In genomic region chr4:10534820-10535219, GRCh38 we compare ENCODE assay signal across 19 cellular contexts.
A peak's percentile ranks its signal among the peaks of the same experiment; 100 is the strongest.
DNase-seq lines count a peak whose midpoint lies in the region; ATAC-seq and TF ChIP-seq lines count a peak whose summit lies in the region.
"Had no signal": no experiment of that assay in that cellular context is flagged by ENCODE, and none has a peak within 500 bp of the region (broad histone marks: within the 10 kb centered on the region; RNA-seq: fewer than 3 reads in every experiment).

No MANE protein-coding gene starts in this region.

- no peaks in the 10 kb centered on the region for H3K9me3 ChIP-seq in neural progenitor cell (ENCODE audit: low read depth)
- H3K9me3 ChIP-seq: gastroesophageal sphincter, HAP-1, spleen had no signal

- H3K27ac ChIP-seq in neural progenitor cell, result no peak overlapping the region
- H3K27ac ChIP-seq: gastroesophageal sphincter, spleen had no signal

- H3K4me1 ChIP-seq in neural progenitor cell, result peaks cover 52% of the 10 kb centered on the region
- H3K4me1 ChIP-seq: HAP-1, spleen had no signal

- H3K4me3 ChIP-seq in neural progenitor cell, result no peak overlapping the region
- H3K4me3 ChIP-seq: gastroesophageal sphincter, HAP-1, spleen had no signal

- TF ChIP-seq CTCF in neural progenitor cell (IDR thresholded peaks at IDR 0.05), result no peak

- H4K20me1 ChIP-seq in neural progenitor cell (ENCODE audit: low read depth), result no peaks in the 10 kb centered on the region

- H3K4me1 Mint-ChIP-seq in neural progenitor cell, result peaks cover 12% of the 10 kb centered on the region
- no peaks in the 10 kb centered on the region for H3K4me1 Mint-ChIP-seq in activated T-helper 17 cell treated with anti-CD3 and anti-CD28 coated beads, Interleukin-2, amount 50 U/mL, for 72 hours
- H3K4me1 Mint-ChIP-seq: activated naive CD8-positive, alpha-beta T cell treated with anti-CD3 and anti-CD28 coated beads, Interleukin-2, amount 10 ng/mL, durations not matched to agents 7 days and 5 days had no signal

- H3K4me2 ChIP-seq in neural progenitor cell, result peak overlapping the region; percentile 75

- H2AFZ ChIP-seq in neural progenitor cell (replicated peaks), result no peak overlapping the region

- H3K79me2 ChIP-seq in neural progenitor cell (ENCODE audit: low read depth), result no peaks in the 10 kb centered on the region

- H3K4me3 Mint-ChIP-seq in neural progenitor cell, result no peak overlapping the region
- H3K4me3 Mint-ChIP-seq in activated T-helper 17 cell treated with anti-CD3 and anti-CD28 coated beads, Interleukin-2, amount 50 U/mL, for 72 hours, result no peak overlapping the region
- H3K4me3 Mint-ChIP-seq: activated CD4-positive, alpha-beta memory T cell treated with anti-CD3 and anti-CD28 coated beads for 36 hours; activated naive CD8-positive, alpha-beta T cell treated with anti-CD3 and anti-CD28 coated beads, Interleukin-2, amount 10 ng/mL, durations not matched to agents 7 days and 5 days; activated T-cell treated with anti-CD3 and anti-CD28 coated beads, Interleukin-2, amount 50 U/mL, for 4 hours; brain had no signal

- peaks cover 3% of the 10 kb centered on the region for H3K27me3 Mint-ChIP-seq in neural progenitor cell (ENCODE audit: insufficient read depth, low read depth)
- H3K27me3 Mint-ChIP-seq in activated T-helper 17 cell treated with anti-CD3 and anti-CD28 coated beads, Interleukin-2, amount 50 U/mL, for 72 hours, result peaks cover 3% of the 10 kb centered on the region

- H3K36me3 ChIP-seq in neural progenitor cell, result no peaks in the 10 kb centered on the region
- H3K36me3 ChIP-seq: gastroesophageal sphincter, HAP-1, spleen had no signal

- DNase-seq in neural progenitor cell (ENCODE audit: low spot score), result no peak
- no peak for DNase-seq in ecto neural progenitor cell (ENCODE audit: low spot score)
- no peak for DNase-seq in RKO (ENCODE audit: low spot score)
- DNase-seq: activated CD4-positive, alpha-beta memory T cell treated with anti-CD3 and anti-CD28 coated beads for 36 hours; activated naive CD8-positive, alpha-beta T cell treated with anti-CD3 and anti-CD28 coated beads, Interleukin-2, amount 10 ng/mL, durations not matched to agents 7 days and 5 days; activated T-cell treated with anti-CD3 and anti-CD28 coated beads, Interleukin-2, amount 50 U/mL, for 4 hours; cortex of kidney; erythroblast; left cardiac atrium; NCI-H1105 treated with DMSO at 0.1 percent for 48 hours; NCI-H2227 treated with DMSO at 0.1 percent for 48 hours; spleen had no signal

- H3K9ac ChIP-seq in neural progenitor cell, result no peak overlapping the region

- H3K27me3 ChIP-seq in neural progenitor cell, result no peaks in the 10 kb centered on the region

- ATAC-seq in GM18511 (IDR thresholded peaks at IDR 0.05; ENCODE audit: unreplicated experiment) (peak; percentile 66), GM21390 (IDR thresholded peaks at IDR 0.05; ENCODE audit: unreplicated experiment) (peak; percentile 64), HG02938 (IDR thresholded peaks at IDR 0.05; ENCODE audit: unreplicated experiment) (peak; percentile 54)
- ATAC-seq in activated T-helper 17 cell treated with anti-CD3 and anti-CD28 coated beads, Interleukin-2, amount 50 U/mL, for 72 hours (replicated peaks), result no peak
- ATAC-seq: activated T-cell treated with anti-CD3 and anti-CD28 coated beads, Interleukin-2, amount 50 U/mL, for 4 hours; gastroesophageal sphincter; left cardiac atrium had no signal

- peaks cover 31% of the 10 kb centered on the region for H3F3A ChIP-seq in neural progenitor cell (ENCODE audit: low read depth)

- H3K27ac Mint-ChIP-seq in neural progenitor cell, result no peak overlapping the region
- H3K27ac Mint-ChIP-seq in activated T-helper 17 cell treated with anti-CD3 and anti-CD28 coated beads, Interleukin-2, amount 50 U/mL, for 72 hours, result no peak overlapping the region
- H3K27ac Mint-ChIP-seq: activated CD4-positive, alpha-beta memory T cell treated with anti-CD3 and anti-CD28 coated beads for 36 hours; activated naive CD8-positive, alpha-beta T cell treated with anti-CD3 and anti-CD28 coated beads, Interleukin-2, amount 10 ng/mL, durations not matched to agents 7 days and 5 days; brain had no signal

- no peaks in the 10 kb centered on the region for H3K36me3 Mint-ChIP-seq in neural progenitor cell
- H3K36me3 Mint-ChIP-seq in activated T-helper 17 cell treated with anti-CD3 and anti-CD28 coated beads, Interleukin-2, amount 50 U/mL, for 72 hours (ENCODE audit: low read depth), result no peaks in the 10 kb centered on the region
- H3K36me3 Mint-ChIP-seq: activated CD4-positive, alpha-beta memory T cell treated with anti-CD3 and anti-CD28 coated beads for 36 hours; activated naive CD8-positive, alpha-beta T cell treated with anti-CD3 and anti-CD28 coated beads, Interleukin-2, amount 10 ng/mL, durations not matched to agents 7 days and 5 days; brain had no signal

- no peaks in the 10 kb centered on the region for H3K9me3 Mint-ChIP-seq in neural progenitor cell
- H3K9me3 Mint-ChIP-seq in activated T-helper 17 cell treated with anti-CD3 and anti-CD28 coated beads, Interleukin-2, amount 50 U/mL, for 72 hours, result no peaks in the 10 kb centered on the region
- H3K9me3 Mint-ChIP-seq: activated CD4-positive, alpha-beta memory T cell treated with anti-CD3 and anti-CD28 coated beads for 36 hours; activated naive CD8-positive, alpha-beta T cell treated with anti-CD3 and anti-CD28 coated beads, Interleukin-2, amount 10 ng/mL, durations not matched to agents 7 days and 5 days; activated T-cell treated with anti-CD3 and anti-CD28 coated beads, Interleukin-2, amount 50 U/mL, for 4 hours had no signal
